ENCODE assay signal across 9 cellular contexts in genomic region chr1:156815307-156815826, GRCh38. TPM values are rescaled to one million over a fixed set of nuclear protein-coding genes. Genes with fewer than 3 reads are reported as not detected.
DNase-seq lines count a peak whose midpoint lies in the region; ATAC-seq, FAIRE-seq and TF ChIP-seq lines count a peak whose summit lies in the region.
"Had no signal": no experiment of that assay in that cellular context is flagged by ENCODE, and none has a peak within 500 bp of the region (broad histone marks: within the 10 kb centered on the region; RNA-seq: fewer than 3 reads in every experiment).

No MANE protein-coding gene starts in this region.

- H3K36me3 ChIP-seq in mesodermal cell (ENCODE audit: control insufficient read depth, insufficient read depth, low read length): no peaks in the 10 kb centered on the region

- peak overlapping the region in 3 of 4 donors; percentile 54 to 89 (median 82) for H3K4me3 Mint-ChIP-seq in IgD-negative memory B cell
- H3K4me3 Mint-ChIP-seq in central memory CD8-positive, alpha-beta T cell: peak overlapping the region; percentile 82

- H3K9me3 ChIP-seq in mesodermal cell (ENCODE audit: control insufficient read depth, low read length): no peaks in the 10 kb centered on the region

- H3K4me1 ChIP-seq in mesodermal cell (ENCODE audit: control insufficient read depth, insufficient read depth, low read length, poor library complexity, severe bottlenecking): peaks cover 31% of the 10 kb centered on the region

- DNase-seq in 8988T: peak; percentile 66
- DNase-seq in central memory CD8-positive, alpha-beta T cell (ENCODE audit: low spot score in 2 of 2): no peak
- no peak for DNase-seq in pons (ENCODE audit: low spot score)
- no peak for DNase-seq in GM12892 (ENCODE audit: insufficient read length)

- FAIRE-seq in GM12892 (lab: Jason Lieb, UNC): no peak

- no peaks in the 10 kb centered on the region for H3K36me3 Mint-ChIP-seq in IgD-negative memory B cell
- H3K36me3 Mint-ChIP-seq in central memory CD8-positive, alpha-beta T cell (ENCODE audit: insufficient read depth): peaks cover 52% of the 10 kb centered on the region

- 64 to 69% methylated on average over 4 to 5 of the region's 5 CpGs for WGBS in mesodermal cell (ENCODE audit: insufficient coverage in 2 of 2), 2 experiments

- peak overlapping the region; percentile 1 for H3K27ac ChIP-seq in mesodermal cell (ENCODE audit: low read depth, low read length, severe bottlenecking)

- H3K27ac Mint-ChIP-seq in IgD-negative memory B cell: peak overlapping the region in 2 of 3 donors; percentile 50 to 92
- H3K27ac Mint-ChIP-seq in central memory CD8-positive, alpha-beta T cell (ENCODE audit: low read depth): peak overlapping the region; percentile 97

- no peaks in the 10 kb centered on the region for H3K9me3 Mint-ChIP-seq in IgD-negative memory B cell
- H3K9me3 Mint-ChIP-seq in central memory CD8-positive, alpha-beta T cell: no peaks in the 10 kb centered on the region

- H3K27me3 Mint-ChIP-seq in IgD-negative memory B cell: no peaks in the 10 kb centered on the region
- H3K27me3 Mint-ChIP-seq in central memory CD8-positive, alpha-beta T cell: no peaks in the 10 kb centered on the region

- peaks cover 0 to 24% (median 10%) of the 10 kb centered on the region in 3 donors for H3K4me1 Mint-ChIP-seq in IgD-negative memory B cell
- peaks cover 63% of the 10 kb centered on the region for H3K4me1 Mint-ChIP-seq in central memory CD8-positive, alpha-beta T cell

- TF ChIP-seq POLR2A in GM12892 (IDR thresholded peaks at IDR 0.05; ENCODE audit: low read depth, low read length): no peak

- H3K4me3 ChIP-seq in mesodermal cell (ENCODE audit: extremely low read depth, insufficient read depth, low read length, poor library complexity, severe bottlenecking): no peak overlapping the region
- H3K4me3 ChIP-seq: lung had no signal

- no peak for ATAC-seq in central memory CD8-positive, alpha-beta T cell (replicated peaks; ENCODE audit: extremely low read depth, poor library complexity, severe bottlenecking)
- ATAC-seq in HG03457 (IDR thresholded peaks at IDR 0.05; ENCODE audit: unreplicated experiment) (no peak), HG03520 (IDR thresholded peaks at IDR 0.05; ENCODE audit: unreplicated experiment) (no peak)

RNA-seq across cellular contexts. Expression of gene SH2D2A, which starts 1.3 kb away (rescaled TPM):
- 2.1 TPM for polyA plus RNA-seq in IgD-negative memory B cell
- polyA plus RNA-seq in mesodermal cell (2013, experiment 1 of 2): 1.5 TPM
- 1.5 TPM for polyA plus RNA-seq in mesodermal cell (2013, experiment 2 of 2)
- polyA plus RNA-seq in GM12892 (2012; ENCODE audit: missing spikeins): 3.8 TPM

RNA-seq across cellular contexts. Expression of gene INSRR, which starts 43.5 kb away (rescaled TPM):
- polyA plus RNA-seq in IgD-negative memory B cell: not detected
- 0.18 TPM for polyA plus RNA-seq in mesodermal cell (2013, experiment 1 of 2)
- polyA plus RNA-seq in mesodermal cell (2013, experiment 2 of 2): 0.10 TPM
- not detected for polyA plus RNA-seq in GM12892 (2012; ENCODE audit: missing spikeins)
- polyA plus RNA-seq: lung had no signal

RNA-seq across cellular contexts. Expression of gene NTRK1, which starts 45.3 kb away (rescaled TPM):
- not detected for polyA plus RNA-seq in IgD-negative memory B cell
- polyA plus RNA-seq in mesodermal cell (2013, experiment 1 of 2): 7.4 TPM
- polyA plus RNA-seq in mesodermal cell (2013, experiment 2 of 2): 6.0 TPM
- not detected for polyA plus RNA-seq in GM12892 (2012; ENCODE audit: missing spikeins)

RNA-seq across cellular contexts. Expression of gene PRCC, which starts 48.0 kb away (rescaled TPM):
- polyA plus RNA-seq in IgD-negative memory B cell: 57.3 TPM
- polyA plus RNA-seq in mesodermal cell (2013, experiment 1 of 2): 88.8 TPM
- 79.1 TPM for polyA plus RNA-seq in mesodermal cell (2013, experiment 2 of 2)
- polyA plus RNA-seq in GM12892 (2012; ENCODE audit: missing spikeins): 65.4 TPM
